ENCODE assay signal across 16 cellular contexts in the genomic region with DNA sequence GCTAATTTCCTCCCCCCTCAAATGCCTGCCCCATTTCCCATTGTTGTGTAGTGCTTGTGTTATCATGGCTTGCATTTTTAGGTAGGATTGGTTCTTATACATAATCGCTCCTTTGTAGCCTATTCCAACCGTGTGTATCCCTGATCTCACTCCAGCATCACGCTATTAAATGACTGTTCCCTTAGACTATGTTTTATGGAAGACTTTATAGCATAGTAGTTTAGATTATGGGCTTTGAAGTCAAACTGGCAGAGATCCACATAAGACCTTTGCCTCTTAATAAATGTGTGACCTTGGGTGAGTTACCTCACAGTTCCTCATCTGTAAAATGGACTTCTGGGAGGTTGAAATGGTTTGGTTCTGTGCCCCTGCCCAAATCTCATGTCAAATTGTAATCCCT.
"Had no signal": no experiment of that assay in that cellular context is flagged by ENCODE, and none has a peak within 500 bp of the region (broad histone marks: within the 10 kb centered on the region; RNA-seq: fewer than 3 reads in every experiment).

No MANE protein-coding gene starts in this region.

- H3K9ac ChIP-seq: parathyroid adenoma had no signal

- H3K27me3 ChIP-seq: colonic mucosa, esophagus muscularis mucosa, left lung, neutrophil, transverse colon, vagina had no signal

- H3K27ac Mint-ChIP-seq: activated CD4-positive, alpha-beta T cell treated with anti-CD3 and anti-CD28 coated beads, Interleukin-2, amount 10 ng/mL, durations not matched to agents 24 days and 14 days; activated naive CD4-positive, alpha-beta T cell treated with anti-CD3 and anti-CD28 coated beads, Interleukin-2, amount 10 ng/mL, durations not matched to agents 7 days and 5 days had no signal

- H3K27me3 Mint-ChIP-seq: activated CD4-positive, alpha-beta T cell treated with anti-CD3 and anti-CD28 coated beads, Interleukin-2, amount 10 ng/mL, durations not matched to agents 24 days and 14 days; activated naive CD4-positive, alpha-beta T cell treated with anti-CD3 and anti-CD28 coated beads, Interleukin-2, amount 10 ng/mL, durations not matched to agents 7 days and 5 days had no signal

- DNase-seq: activated CD4-positive, alpha-beta T cell treated with anti-CD3 and anti-CD28 coated beads, Interleukin-2, amount 10 ng/mL, durations not matched to agents 24 days and 14 days; activated CD4-positive, CD25-positive, alpha-beta regulatory T cell; activated CD8-positive, alpha-beta memory T cell treated with anti-CD3 and anti-CD28 coated beads for 24 hours; activated naive CD4-positive, alpha-beta T cell treated with anti-CD3 and anti-CD28 coated beads, Interleukin-2, amount 10 ng/mL, durations not matched to agents 7 days and 5 days; amniotic stem cell; caudate nucleus; colonic mucosa; islet precursor cell; left lung; stimulated activated naive CD4-positive, alpha-beta T cell; T-helper 2 cell; transverse colon had no signal

- H3K27ac ChIP-seq: colonic mucosa, esophagus muscularis mucosa, left lung, neutrophil, parathyroid adenoma, vagina had no signal

- H2AFZ ChIP-seq: parathyroid adenoma had no signal

- ATAC-seq: left lung had no signal

- H3K36me3 ChIP-seq: colonic mucosa, transverse colon, vagina had no signal

- H3K9me3 ChIP-seq: colonic mucosa, neutrophil, transverse colon had no signal

- H3K4me3 Mint-ChIP-seq: activated CD4-positive, alpha-beta T cell treated with anti-CD3 and anti-CD28 coated beads, Interleukin-2, amount 10 ng/mL, durations not matched to agents 24 days and 14 days; activated naive CD4-positive, alpha-beta T cell treated with anti-CD3 and anti-CD28 coated beads, Interleukin-2, amount 10 ng/mL, durations not matched to agents 7 days and 5 days had no signal

- H3K4me3 ChIP-seq: colonic mucosa, esophagus muscularis mucosa, left lung, transverse colon, vagina had no signal
